In the genomic region with DNA sequence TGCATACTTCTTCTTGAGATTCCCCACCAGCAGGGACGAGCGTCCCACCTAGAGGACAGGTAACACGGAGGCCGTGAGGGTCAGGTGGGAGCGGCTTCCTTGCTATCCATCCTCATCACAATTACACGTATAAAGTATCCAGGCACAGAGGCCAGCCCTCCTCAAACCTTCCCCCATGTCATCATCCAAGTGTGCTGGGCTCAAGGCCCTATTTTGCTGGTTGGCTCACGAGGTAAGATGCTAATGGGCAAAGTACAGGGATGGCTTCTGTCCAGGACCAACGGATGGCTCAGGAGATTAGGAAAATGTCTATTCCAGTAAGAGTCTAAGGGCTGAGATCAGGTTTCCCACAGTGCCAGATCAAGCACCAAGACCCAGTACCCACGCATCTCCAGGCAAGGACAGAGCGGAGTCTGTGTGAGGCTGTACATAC, we compare ENCODE assay signal across 12 cellular contexts. TPM values are rescaled to one million over a fixed set of nuclear protein-coding genes. Genes with fewer than 3 reads are reported as not detected.
DNase-seq lines count a peak whose midpoint lies in the region; ATAC-seq and TF ChIP-seq lines count a peak whose summit lies in the region.
"Had no signal": no experiment of that assay in that cellular context is flagged by ENCODE, and none has a peak within 500 bp of the region (broad histone marks: within the 10 kb centered on the region; RNA-seq: fewer than 3 reads in every experiment).

No MANE protein-coding gene starts in this region.

- H4K20me1 ChIP-seq in BLaER1 treated with 17β-estradiol and CSF1 and Interleukin-3, amounts not matched to agents 10 nM and 100 nM, result peaks cover 85 to 100% (median 99%) of the 10 kb centered on the region in 11 experiments

- ATAC-seq in psoas muscle, result peak; percentile 38 to 67 (median 48)
- ATAC-seq in HG03280 (IDR thresholded peaks at IDR 0.05; ENCODE audit: unreplicated experiment), result no peak
- ATAC-seq: activated T-cell treated with anti-CD3 and anti-CD28 coated beads, Interleukin-2, amount 50 U/mL, for 72 hours had no signal

- POLR2A ChIA-PET in HEK293T (lab: Yijun Ruan, JAX), result no interaction called here

- no peak overlapping the region for H3K4me3 ChIP-seq in BLaER1 treated with 17β-estradiol and CSF1 and Interleukin-3, amounts not matched to agents 10 nM and 100 nM
- H3K4me3 ChIP-seq in adrenal gland, result no peak overlapping the region
- H3K4me3 ChIP-seq in fibroblast of the aortic adventitia (ENCODE audit: low read depth, low read length), result no peak overlapping the region
- peak overlapping the region; percentile 49 for H3K4me3 ChIP-seq in psoas muscle
- H3K4me3 ChIP-seq in testis, result no peak overlapping the region

- H3K4me1 ChIP-seq in BLaER1 treated with 17β-estradiol and CSF1 and Interleukin-3, amounts not matched to agents 10 nM and 100 nM, result peaks cover 45 to 95% (median 58%) of the 10 kb centered on the region in 10 experiments
- H3K4me1 ChIP-seq in adrenal gland (replicated peaks in 1 of 2) (peaks cover 47 to 77% of the 10 kb centered on the region in 2 donors), psoas muscle (peaks cover 85% of the 10 kb centered on the region), testis (peaks cover 31% of the 10 kb centered on the region)

- H3K36me3 ChIP-seq in BLaER1 treated with 17β-estradiol and CSF1 and Interleukin-3, amounts not matched to agents 10 nM and 100 nM, result peaks cover 74 to 97% (median 83%) of the 10 kb centered on the region in 11 experiments
- H3K36me3 ChIP-seq in adrenal gland (replicated peaks in 1 of 2) (peaks cover 0 to 66% of the 10 kb centered on the region in 2 donors), psoas muscle (ENCODE audit: insufficient read depth in 1 of 2, low read depth in 1 of 2) (peaks cover 13 to 65% of the 10 kb centered on the region in 2 donors), testis (ENCODE audit: low read depth, missing control alignments) (no peaks in the 10 kb centered on the region)

- H3K27ac ChIP-seq in BLaER1 treated with 17β-estradiol and CSF1 and Interleukin-3, amounts not matched to agents 10 nM and 100 nM, result peak overlapping the region in 6 of 11 experiments; percentile 9 to 59 (median 30); a peak in 12 of 22 replicates
- H3K27ac ChIP-seq in adrenal gland (peak overlapping the region in 3 of 5 donors; percentile 71 to 97 (median 87)), psoas muscle (peak overlapping the region; percentile 98), testis (no peak overlapping the region)
- H3K27ac ChIP-seq: C4-2B had no signal

- H3K27me3 ChIP-seq in BLaER1 treated with 17β-estradiol and CSF1 and Interleukin-3, amounts not matched to agents 10 nM and 100 nM, result no peaks in the 10 kb centered on the region
- no peaks in the 10 kb centered on the region for H3K27me3 ChIP-seq in adrenal gland
- H3K27me3 ChIP-seq in psoas muscle (ENCODE audit: insufficient read depth in 3 of 3, low read length in 2 of 3), result no peaks in the 10 kb centered on the region
- H3K27me3 ChIP-seq in testis, result no peaks in the 10 kb centered on the region

- DNase-seq in adrenal gland (peak in 6 of 7 donors; percentile 64 to 87 (median 74)), fibroblast of the aortic adventitia (ENCODE audit: low read depth) (peak; percentile 84), psoas muscle (peak; percentile 56 to 70), testis (no peak), HEK293T (ENCODE audit: extremely low spot score) (no peak), NCI-H69 (lab: John Stamatoyannopoulos, UW) (no peak)
- DNase-seq: activated T-cell treated with anti-CD3 and anti-CD28 coated beads, Interleukin-2, amount 50 U/mL, for 72 hours; NCI-H1105 treated with DMSO at 0.1 percent for 48 hours; small intestine had no signal

- 46 to 77% (median 72%) methylated on average over 5 to 10 of the region's 10 CpGs for WGBS in adrenal gland, 4 donors
- WGBS in psoas muscle, 3 donors, result 48 to 61% (median 57%) methylated on average over 10 of the region's 10 CpGs
- 81% methylated on average over 10 of the region's 10 CpGs for WGBS in testis, 2 donors

- CTCF ChIA-PET in HEK293T (lab: Yijun Ruan, JAX), result no interaction called here

- H3K9ac ChIP-seq in BLaER1 treated with 17β-estradiol and CSF1 and Interleukin-3, amounts not matched to agents 10 nM and 100 nM, result peak overlapping the region in 10 of 11 experiments; percentile 6 to 55 (median 29); a peak in 13 of 22 replicates

- TF ChIP-seq POLR2A in adrenal gland (IDR thresholded peaks at IDR 0.05) (no peak), testis (IDR thresholded peaks at IDR 0.05) (no peak)

- H3K9me3 ChIP-seq in BLaER1 treated with 17β-estradiol and CSF1 and Interleukin-3, amounts not matched to agents 10 nM and 100 nM (replicated peaks in 1 of 11), result no peaks in the 10 kb centered on the region
- H3K9me3 ChIP-seq in adrenal gland (replicated peaks in 1 of 3), result no peaks in the 10 kb centered on the region
- H3K9me3 ChIP-seq in psoas muscle, result no peaks in the 10 kb centered on the region
- H3K9me3 ChIP-seq in testis, result no peaks in the 10 kb centered on the region

- peak overlapping the region; percentile 20 to 96 (median 43); a peak in 20 of 22 replicates for H3K4me2 ChIP-seq in BLaER1 treated with 17β-estradiol and CSF1 and Interleukin-3, amounts not matched to agents 10 nM and 100 nM

- intact Hi-C loops in adrenal gland (cut with DNase I) (no loop called here), psoas muscle (cut with DNase I) (loop anchor here in 1 of 2 donors (5.0 kb wide), 1 partner anchor 35 kb away; no protein-coding TSS in a partner anchor), testis (cut with DNase I; ENCODE audit: low total_unique reads) (no loop called here)

- TF ChIP-seq CTCF in adrenal gland (IDR thresholded peaks at IDR 0.05) (no peak), fibroblast of the aortic adventitia (IDR thresholded peaks at IDR 0.05; ENCODE audit: insufficient read depth, low read length) (no peak), psoas muscle (IDR thresholded peaks at IDR 0.05) (no peak), testis (IDR thresholded peaks at IDR 0.05) (no peak)

TF ChIP-seq in HEK293T, 16 proteins besides CTCF, POLR2A, EP300 and RAD21:
- TF ChIP-seq NFRKB (IDR thresholded peaks at IDR 0.05), result no peak
- TF ChIP-seq ARNT (IDR thresholded peaks at IDR 0.05), result no peak
- no peak for TF ChIP-seq SUZ12 (IDR thresholded peaks at IDR 0.05)
- no peak for TF ChIP-seq FOXA1 (IDR thresholded peaks at IDR 0.05)
- TF ChIP-seq ELF4 (IDR thresholded peaks at IDR 0.05), result no peak
- TF ChIP-seq ZNF384 (IDR thresholded peaks at IDR 0.05), result no peak
- no peak for TF ChIP-seq L3MBTL2 (conservative IDR thresholded peaks at IDR 0.05)
- no peak for TF ChIP-seq FOXK2 (IDR thresholded peaks at IDR 0.05)
- no peak for TF ChIP-seq LEF1 (IDR thresholded peaks at IDR 0.05; ENCODE audit: borderline replicate concordance)
- no peak for TF ChIP-seq TARDBP (IDR thresholded peaks at IDR 0.05)
- TF ChIP-seq HDGF (IDR thresholded peaks at IDR 0.05; ENCODE audit: borderline replicate concordance), result no peak
- no peak for TF ChIP-seq FOXM1 (IDR thresholded peaks at IDR 0.05; ENCODE audit: borderline replicate concordance)
- no peak for TF ChIP-seq SP1 (IDR thresholded peaks at IDR 0.05)
- TF ChIP-seq, protein P1, sequence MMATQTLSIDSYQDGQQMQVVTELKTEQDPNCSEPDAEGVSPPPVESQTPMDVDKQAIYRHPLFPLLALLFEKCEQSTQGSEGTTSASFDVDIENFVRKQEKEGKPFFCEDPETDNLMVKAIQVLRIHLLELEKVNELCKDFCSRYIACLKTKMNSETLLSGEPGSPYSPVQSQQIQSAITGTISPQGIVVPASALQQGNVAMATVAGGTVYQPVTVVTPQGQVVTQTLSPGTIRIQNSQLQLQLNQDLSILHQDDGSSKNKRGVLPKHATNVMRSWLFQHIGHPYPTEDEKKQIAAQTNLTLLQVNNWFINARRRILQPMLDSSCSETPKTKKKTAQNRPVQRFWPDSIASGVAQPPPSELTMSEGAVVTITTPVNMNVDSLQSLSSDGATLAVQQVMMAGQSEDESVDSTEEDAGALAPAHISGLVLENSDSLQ (IDR thresholded peaks at IDR 0.05), result no peak
- TF ChIP-seq CTBP1 (IDR thresholded peaks at IDR 0.05; ENCODE audit: borderline replicate concordance), result no peak
- TF ChIP-seq BHLHE40 (IDR thresholded peaks at IDR 0.05; ENCODE audit: borderline replicate concordance), result no peak

RNA-seq across cellular contexts. Expression of a gene that starts 11.5 kb away (rescaled TPM):
- total RNA-seq in adrenal gland, result under 1 TPM in 1 of 8 donors, not detected in 7; 0.49 TPM
- under 1 TPM in 1 of 3 donors, not detected in 2; 0.17 TPM for polyA plus RNA-seq in adrenal gland
- total RNA-seq in fibroblast of the aortic adventitia (ENCODE audit: low replicate concordance), result not detected in 2 replicates
- not detected for total RNA-seq in psoas muscle
- not detected for polyA plus RNA-seq in psoas muscle
- total RNA-seq in testis, result 1 to 10 TPM in 1 of 2 donors, under 1 TPM in 1; 0.87 to 1.7 TPM
- polyA plus RNA-seq in testis (ENCODE audit: insufficient read depth, low read depth, low replicate concordance), result not detected
- total RNA-seq: activated T-cell treated with anti-CD3 and anti-CD28 coated beads, Interleukin-2, amount 50 U/mL, for 72 hours had no signal
- polyA plus RNA-seq: small intestine had no signal

Comparison
In these comparisons a context has a peak if more than half of its experiments do, and no peak if none do; other contexts are left out.
1. H3K27ac ChIP-seq: peak in BLaER1 treated with 17β-estradiol and CSF1 and Interleukin-3, amounts not matched to agents 10 nM and 100 nM (6 of 11), adrenal gland (3 of 5) and psoas muscle (single experiment); none in testis (0 of 2).
2. DNase-seq: peak in adrenal gland (6 of 7), fibroblast of the aortic adventitia (single experiment) and psoas muscle (2 of 2); none in testis (single experiment), HEK293T (single experiment) and NCI-H69 (single experiment).